In the genomic region with DNA sequence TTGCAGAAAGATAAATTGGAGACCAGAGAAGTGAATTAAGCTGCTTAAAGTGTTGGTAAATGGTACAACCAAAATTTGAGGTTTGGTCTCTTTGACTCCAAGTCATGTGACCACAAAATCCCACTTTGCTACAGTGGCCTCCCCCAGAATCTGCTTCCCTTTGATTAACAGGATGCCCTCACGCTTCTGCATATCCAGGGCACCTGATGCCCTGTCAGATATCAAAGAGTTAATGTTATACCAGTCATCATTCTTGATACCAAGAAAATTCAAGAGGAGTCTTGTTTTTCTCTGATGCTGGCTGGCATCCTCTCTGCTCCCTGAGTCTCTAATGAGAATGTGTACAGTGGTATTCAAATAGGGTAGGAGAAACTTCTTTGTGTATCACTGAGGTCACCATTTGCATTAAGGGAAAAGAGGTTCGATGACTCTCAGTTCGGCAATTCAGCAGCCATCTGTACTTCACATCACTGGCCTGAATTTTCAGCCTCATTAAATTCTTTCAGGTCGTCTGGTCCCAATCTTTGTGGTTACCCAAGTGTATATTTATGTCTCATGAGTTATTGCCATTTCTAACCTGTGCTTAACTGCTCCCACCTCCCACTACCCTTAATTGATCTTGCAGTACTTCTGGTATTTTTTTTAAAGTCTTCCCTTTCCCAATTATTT, we compare ENCODE assay signal across 27 cellular contexts.
"Had no signal": no experiment of that assay in that cellular context is flagged by ENCODE, and none has a peak within 500 bp of the region (broad histone marks: within the 10 kb centered on the region; RNA-seq: fewer than 3 reads in every experiment).

No MANE protein-coding gene starts in this region.

- FAIRE-seq: RCC 7860 had no signal

- H3K36me3 ChIP-seq: breast epithelium, SJSA1 had no signal

- H3K9me3 Mint-ChIP-seq: activated CD4-positive, alpha-beta memory T cell treated with anti-CD3 and anti-CD28 coated beads for 36 hours; activated naive CD4-positive, alpha-beta T cell treated with anti-CD3 and anti-CD28 coated beads, Interleukin-2, amount 10 ng/mL, durations not matched to agents 7 days and 5 days; activated naive CD8-positive, alpha-beta T cell treated with anti-CD3 and anti-CD28 coated beads for 36 hours; activated T-helper 2 cell treated with anti-CD3 and anti-CD28 coated beads, Interferon-gamma antibody, Interleukin-2, Interleukin-4, amounts not matched to agents 10 μg/mL and 5 μg/mL and 100 μg/mL, durations not matched to agents 14 hours and 24 hours and 36 hours had no signal

- H3K4me3 ChIP-seq: breast epithelium, SJSA1 had no signal

- DNase-seq: activated CD4-positive, alpha-beta memory T cell treated with anti-CD3 and anti-CD28 coated beads for 36 hours; activated CD4-positive, alpha-beta T cell treated with anti-CD3 and anti-CD28 coated beads, Interleukin-2, amount 10 ng/mL, durations not matched to agents 7 days and 5 days; activated CD4-positive, CD25-positive, alpha-beta regulatory T cell; activated CD8-positive, alpha-beta memory T cell treated with anti-CD3 and anti-CD28 coated beads, Interleukin-2, amount 50 U/mL, for 4 hours; activated gamma-delta T cell treated with Interleukin-2 at 50 U/mL for 16 hours; activated naive CD4-positive, alpha-beta T cell treated with anti-CD3 and anti-CD28 coated beads, Interleukin-2, amount 10 ng/mL, durations not matched to agents 7 days and 5 days; activated naive CD8-positive, alpha-beta T cell treated with anti-CD3 and anti-CD28 coated beads for 36 hours; activated T-cell treated with anti-CD3 and anti-CD28 coated beads, Interleukin-2, amount 50 U/mL, for 72 hours; central memory CD4-positive, alpha-beta T cell; Karpas-422; MM.1S; NCI-H1105; NCI-H1436; NCI-H187; NCI-H2081 treated with DMSO at 0.1 percent for 48 hours; NCI-H2171; NCI-H2227 treated with DMSO at 0.1 percent for 48 hours; NCI-H446 treated with DMSO at 0.1 percent for 48 hours; NCI-H524 treated with DMSO at 0.1 percent for 48 hours; PC-3; SHP77; T-helper 9 cell had no signal

- H3K27ac Mint-ChIP-seq: activated CD4-positive, alpha-beta memory T cell treated with anti-CD3 and anti-CD28 coated beads for 36 hours; activated CD4-positive, alpha-beta T cell treated with anti-CD3 and anti-CD28 coated beads, Interleukin-2, amount 10 ng/mL, durations not matched to agents 7 days and 5 days; activated naive CD4-positive, alpha-beta T cell treated with anti-CD3 and anti-CD28 coated beads, Interleukin-2, amount 10 ng/mL, durations not matched to agents 7 days and 5 days; activated naive CD8-positive, alpha-beta T cell treated with anti-CD3 and anti-CD28 coated beads for 36 hours; activated T-cell treated with anti-CD3 and anti-CD28 coated beads, Interleukin-2, amount 50 U/mL, for 72 hours; activated T-helper 2 cell treated with anti-CD3 and anti-CD28 coated beads, Interferon-gamma antibody, Interleukin-2, Interleukin-4, amounts not matched to agents 10 μg/mL and 5 μg/mL and 100 μg/mL, durations not matched to agents 14 hours and 24 hours and 36 hours; T-helper 1 cell treated with Interleukin-12 subunit alpha and Interleukin-12 subunit beta and Interleukin-4 antibody, amounts not matched to agents 30 μg/mL and 1 μg/mL, for 36 hours had no signal

- H3K4me3 Mint-ChIP-seq: activated CD4-positive, alpha-beta memory T cell treated with anti-CD3 and anti-CD28 coated beads for 36 hours; activated CD4-positive, alpha-beta T cell treated with anti-CD3 and anti-CD28 coated beads, Interleukin-2, amount 10 ng/mL, durations not matched to agents 7 days and 5 days; activated naive CD4-positive, alpha-beta T cell treated with anti-CD3 and anti-CD28 coated beads, Interleukin-2, amount 10 ng/mL, durations not matched to agents 7 days and 5 days; activated naive CD8-positive, alpha-beta T cell treated with anti-CD3 and anti-CD28 coated beads for 36 hours; activated T-cell treated with anti-CD3 and anti-CD28 coated beads, Interleukin-2, amount 50 U/mL, for 72 hours; T-helper 1 cell treated with Interleukin-12 subunit alpha and Interleukin-12 subunit beta and Interleukin-4 antibody, amounts not matched to agents 30 μg/mL and 1 μg/mL, for 36 hours had no signal

- H3K27ac ChIP-seq: breast epithelium, SJSA1 had no signal

- H3K27me3 ChIP-seq: breast epithelium, SJSA1 had no signal

- H3K36me3 Mint-ChIP-seq: activated CD4-positive, alpha-beta memory T cell treated with anti-CD3 and anti-CD28 coated beads for 36 hours; activated naive CD4-positive, alpha-beta T cell treated with anti-CD3 and anti-CD28 coated beads, Interleukin-2, amount 10 ng/mL, durations not matched to agents 7 days and 5 days had no signal

- H3K9me3 ChIP-seq: breast epithelium, SJSA1 had no signal

- H3K4me1 Mint-ChIP-seq: activated CD4-positive, alpha-beta T cell treated with anti-CD3 and anti-CD28 coated beads, Interleukin-2, amount 10 ng/mL, durations not matched to agents 7 days and 5 days; activated naive CD4-positive, alpha-beta T cell treated with anti-CD3 and anti-CD28 coated beads, Interleukin-2, amount 10 ng/mL, durations not matched to agents 7 days and 5 days; activated naive CD8-positive, alpha-beta T cell treated with anti-CD3 and anti-CD28 coated beads for 36 hours had no signal

- H3K27me3 Mint-ChIP-seq: activated CD4-positive, alpha-beta memory T cell treated with anti-CD3 and anti-CD28 coated beads for 36 hours; activated CD4-positive, alpha-beta T cell treated with anti-CD3 and anti-CD28 coated beads, Interleukin-2, amount 10 ng/mL, durations not matched to agents 7 days and 5 days; activated naive CD4-positive, alpha-beta T cell treated with anti-CD3 and anti-CD28 coated beads, Interleukin-2, amount 10 ng/mL, durations not matched to agents 7 days and 5 days; activated naive CD8-positive, alpha-beta T cell treated with anti-CD3 and anti-CD28 coated beads for 36 hours had no signal

- H3K4me1 ChIP-seq: breast epithelium, SJSA1 had no signal
